Comparison of ENCODE assay signal across 28 cellular contexts in the genomic region with DNA sequence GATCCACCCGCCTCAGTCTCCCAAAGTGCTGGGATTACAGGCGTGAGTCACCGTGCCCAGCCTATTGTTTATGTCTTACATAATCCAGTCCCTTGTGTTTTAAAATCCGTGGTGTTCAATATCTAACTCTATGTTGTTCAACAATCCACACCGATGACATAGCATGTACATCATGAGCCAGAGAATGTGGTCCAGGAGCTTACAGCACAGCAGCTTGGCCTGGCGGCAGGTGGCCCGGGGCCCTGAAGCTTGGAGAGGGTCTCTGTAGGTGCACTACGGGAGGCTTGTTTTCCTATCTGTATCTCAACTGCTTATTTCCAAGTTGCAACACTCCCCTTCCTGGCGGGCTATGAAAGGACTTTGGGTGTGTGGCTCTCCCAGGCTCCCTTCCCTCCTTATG.
"Had no signal": no experiment of that assay in that cellular context is flagged by ENCODE, and none has a peak within 500 bp of the region (broad histone marks: within the 10 kb centered on the region; RNA-seq: fewer than 3 reads in every experiment).

No MANE protein-coding gene starts in this region.

- DNase-seq: central memory CD4-positive, alpha-beta T cell; colonic mucosa; effector memory CD4-positive, alpha-beta T cell; erythroblast; esophagus squamous epithelium; foreskin keratinocyte; glutamatergic neuron; heart right ventricle; hypothalamus; immature natural killer cell; islet precursor cell; mammary epithelial cell; mesendoderm; midbrain; naive thymus-derived CD4-positive, alpha-beta T cell; occipital lobe; ovary; posterior cingulate gyrus; psoas muscle; right cardiac atrium; small intestine; stimulated activated CD4-positive, alpha-beta T cell treated with anti-CD3 and anti-CD28 coated beads, Interleukin-15, amount 100 ng/mL, for 24 hours; stimulated activated CD4-positive, alpha-beta T cell treated with anti-CD3 and anti-CD28 coated beads, Interleukin-2, amount 100 ng/mL, for 48 hours; stimulated activated naive B cell treated with anti-CD40 and anti-IgM and Interleukin-4, amounts not matched to agents 10 μg/mL and 1 μg/mL and 100 μg/mL, for 72 hours; upper lobe of right lung; uterus had no signal

- H3K27me3 ChIP-seq: colonic mucosa, esophagus squamous epithelium, foreskin keratinocyte, heart right ventricle, ovary, tibial nerve, upper lobe of right lung, uterus had no signal

- H3K27ac ChIP-seq: colonic mucosa, foreskin keratinocyte, heart right ventricle, ovary, psoas muscle, thoracic aorta, tibial nerve, upper lobe of right lung, uterus had no signal

- H3K4me3 ChIP-seq: colonic mucosa, esophagus squamous epithelium, heart right ventricle, ovary, psoas muscle, thoracic aorta, tibial nerve, upper lobe of right lung, uterus had no signal

- H3K9me3 ChIP-seq: colonic mucosa, esophagus squamous epithelium, heart right ventricle, ovary, psoas muscle, thoracic aorta, tibial nerve, upper lobe of right lung, uterus had no signal

- H3K4me1 ChIP-seq: colonic mucosa, foreskin keratinocyte, psoas muscle, tibial nerve, upper lobe of right lung, uterus had no signal

- ATAC-seq: foreskin keratinocyte; heart right ventricle; naive thymus-derived CD4-positive, alpha-beta T cell; psoas muscle; right cardiac atrium; stimulated activated naive B cell treated with anti-CD40 and anti-IgM and Interleukin-4, amounts not matched to agents 10 μg/mL and 1 μg/mL and 100 μg/mL, for 72 hours; upper lobe of right lung had no signal

- H3K36me3 ChIP-seq: colonic mucosa, esophagus squamous epithelium, heart right ventricle, ovary, thoracic aorta, tibial nerve, upper lobe of right lung, uterus had no signal
